Comparison of ENCODE assay signal across 8 cellular contexts in the genomic region with DNA sequence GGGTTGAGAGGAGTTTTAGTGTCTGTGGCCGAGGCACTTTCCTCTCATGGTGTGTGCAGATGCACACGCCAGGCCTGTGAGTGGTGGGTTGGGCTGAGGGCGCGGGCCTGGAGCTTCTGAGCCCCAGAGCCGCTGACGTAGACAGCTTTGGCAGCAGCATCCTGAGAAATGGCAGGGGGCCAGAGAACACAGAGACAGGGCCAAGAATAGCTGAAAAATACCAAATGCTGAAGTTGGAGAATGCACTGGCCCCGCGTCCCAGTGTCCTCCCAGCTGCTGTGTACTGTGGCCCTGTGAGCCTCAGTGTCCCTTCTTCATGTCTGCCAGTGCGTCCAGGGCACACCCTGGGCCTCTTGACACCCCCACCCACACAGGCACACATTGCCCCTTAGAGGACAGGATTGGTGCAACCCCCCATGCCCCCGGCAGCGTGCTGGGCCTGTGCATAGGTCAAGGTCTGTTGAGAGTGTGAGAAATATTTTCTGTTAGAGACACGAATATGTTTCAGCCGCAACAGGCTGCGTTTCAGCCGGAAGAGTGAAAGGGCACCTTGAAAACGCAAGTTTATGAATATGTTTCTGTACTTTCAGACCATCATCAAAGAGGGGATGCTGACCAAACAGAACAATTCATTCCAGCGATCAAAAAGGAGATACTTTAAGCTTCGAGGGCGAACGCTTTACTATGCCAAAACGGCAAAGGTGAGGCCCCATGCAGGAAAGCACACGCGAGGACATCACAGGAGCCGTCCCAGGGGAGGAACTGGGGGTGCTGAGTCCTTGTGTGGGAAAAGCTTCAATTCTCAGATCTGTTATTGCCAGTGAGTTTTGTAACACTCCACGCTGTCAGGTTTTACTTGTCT. TPM values are rescaled to one million over a fixed set of nuclear protein-coding genes. Genes with fewer than 3 reads are reported as not detected.
A peak's percentile ranks its signal among the peaks of the same experiment; 100 is the strongest.
DNase-seq lines count a peak whose midpoint lies in the region; ATAC-seq, FAIRE-seq and TF ChIP-seq lines count a peak whose summit lies in the region.

No MANE protein-coding gene starts in this region.

- TF ChIP-seq RAD21 in A549 (conservative IDR thresholded peaks at IDR 0.05 in 1 of 2, IDR thresholded peaks at IDR 0.05 in 1 of 2) = no peak

- no peaks in the 10 kb centered on the region for H3K27me3 ChIP-seq in muscle layer of duodenum (ENCODE audit: low read depth, low read length)
- no peaks in the 10 kb centered on the region for H3K27me3 ChIP-seq in PC-3 (ENCODE audit: low read length)

- intact Hi-C loops in PC-3 (cut with micrococcal nuclease) = no loop called here

- peak; percentile 65 to 78 for ATAC-seq in A549
- ATAC-seq in effector memory CD8-positive, alpha-beta T cell (replicated peaks) = no peak
- no peak for ATAC-seq in HG03139 (IDR thresholded peaks at IDR 0.05; ENCODE audit: unreplicated experiment)
- no peak for ATAC-seq in PC-3

- H3K36me3 ChIP-seq in muscle layer of duodenum (ENCODE audit: control insufficient read depth in 1 of 2, insufficient read depth in 2 of 2, low read length in 2 of 2) (no peaks in the 10 kb centered on the region), PC-3 (ENCODE audit: low read depth, low read length) (peaks cover 3% of the 10 kb centered on the region; the same call in 1 of the 2 replicates)

- H3K27ac Mint-ChIP-seq in effector memory CD8-positive, alpha-beta T cell = peak overlapping the region; percentile 85 to 93

- WGBS in A549 (ENCODE audit: missing lambda C conversion rate) = 46% methylated on average over 23 of the region's 25 CpGs

- H4K20me1 ChIP-seq in PC-3 (ENCODE audit: low read length) = no peaks in the 10 kb centered on the region

- peaks cover 74% of the 10 kb centered on the region for H3K4me1 ChIP-seq in A549
- peaks cover 5 to 42% of the 10 kb centered on the region in 2 donors for H3K4me1 ChIP-seq in muscle layer of duodenum (ENCODE audit: control insufficient read depth in 1 of 2, insufficient read depth in 2 of 2, low read length in 2 of 2)
- H3K4me1 ChIP-seq in PC-3 (ENCODE audit: insufficient read depth, low read length) = peaks cover 30% of the 10 kb centered on the region

- H2AFZ ChIP-seq in PC-3 (ENCODE audit: low read length) = no peak overlapping the region

- FAIRE-seq in A549 (lab: Jason Lieb, UNC) = no peak

- POLR2A ChIA-PET in A549 (lab: Yijun Ruan, JAX) (interaction anchor here (0.8 kb wide), 1 partner anchor 31 kb away, joined by 6 read pairs; no protein-coding TSS in a partner anchor), PC-3 (lab: Charles Lee; ENCODE audit: unreplicated experiment) (no interaction called here)

- TF ChIP-seq EP300 in A549 (IDR thresholded peaks at IDR 0.05) = peak; percentile 24 to 32; a peak in 2 of 5 replicates

- H3K79me2 ChIP-seq in PC-3 (ENCODE audit: low read length) = peaks cover 54% of the 10 kb centered on the region

- H3K4me2 ChIP-seq in A549 (peak overlapping the region; percentile 73), PC-3 (ENCODE audit: low read length) (no peak overlapping the region)

- H3K4me3 Mint-ChIP-seq in effector memory CD8-positive, alpha-beta T cell = peak overlapping the region; percentile 77 to 81

- no peaks in the 10 kb centered on the region for H3K27me3 Mint-ChIP-seq in effector memory CD8-positive, alpha-beta T cell

- no peaks in the 10 kb centered on the region for H3F3A ChIP-seq in PC-3 (ENCODE audit: low read length, unreplicated experiment)

- peaks cover 43% of the 10 kb centered on the region for H3K36me3 Mint-ChIP-seq in effector memory CD8-positive, alpha-beta T cell (ENCODE audit: insufficient read depth)

- no peaks in the 10 kb centered on the region for H3K9me3 Mint-ChIP-seq in effector memory CD8-positive, alpha-beta T cell

- H3K9me2 ChIP-seq in PC-3 (replicated peaks; ENCODE audit: low read length) = no peaks in the 10 kb centered on the region

- no TSS peak for BruUV-seq in PC-3 (replicated peaks; lab: Mats Ljungman, UMichigan)

- H3K27ac ChIP-seq in A549 (peak overlapping the region; percentile 86 to 92), muscle layer of duodenum (ENCODE audit: low read length) (peak overlapping the region; percentile 86), PC-3 (ENCODE audit: low read length) (no peak overlapping the region)

- DNase-seq in A549 (ENCODE audit: low read depth in 1 of 2, low spot score in 1 of 2) = peak; percentile 66 to 88
- peak; percentile 69 for DNase-seq in NCI-H1105 (lab: John Stamatoyannopoulos, UW)
- DNase-seq in effector memory CD8-positive, alpha-beta T cell = no peak
- no peak for DNase-seq in NCI-H146 treated with DMSO at 0.1 percent for 48 hours (lab: John Stamatoyannopoulos, UW; ENCODE audit: unreplicated experiment)
- DNase-seq in PC-3 = no peak
- DNase-seq in activated CD4-positive, alpha-beta T cell treated with anti-CD3 and anti-CD28 coated beads for 48 hours = no peak

- CTCF ChIA-PET in A549 (lab: Yijun Ruan, JAX) = interaction anchor here (0.9 to 2.8 kb wide), 7 partner anchors 13 to 123 kb away, joined by 3 to 16 read pairs (median 3); no protein-coding TSS in a partner anchor
- CTCF ChIA-PET in PC-3 (lab: Charles Lee) = no interaction called here

- TF ChIP-seq POLR2A in A549 (IDR thresholded peaks at IDR 0.05; ENCODE audit: low read length) = no peak

- peaks cover 46 to 47% of the 10 kb centered on the region in 2 donors for H3K4me1 Mint-ChIP-seq in effector memory CD8-positive, alpha-beta T cell (ENCODE audit: low read depth in 2 of 2)

- H3K9ac ChIP-seq in PC-3 (ENCODE audit: low read length) = no peak overlapping the region

- H3K9me3 ChIP-seq in A549 (no peaks in the 10 kb centered on the region), muscle layer of duodenum (ENCODE audit: control insufficient read depth in 1 of 2, low read length in 2 of 2) (no peaks in the 10 kb centered on the region), PC-3 (ENCODE audit: low read length) (no peaks in the 10 kb centered on the region)

- TF ChIP-seq CTCF in A549 (IDR thresholded peaks at IDR 0.05) (no peak), PC-3 (conservative IDR thresholded peaks at IDR 0.05; ENCODE audit: low read depth, low read length) (no peak)

- H3K4me3 ChIP-seq in A549 = peak overlapping the region; percentile 10; the same call in 2 of the 3 replicates
- H3K4me3 ChIP-seq in muscle layer of duodenum (ENCODE audit: low read depth in 1 of 2, low read length in 2 of 2) = peak overlapping the region; percentile 24 to 50
- no peak overlapping the region for H3K4me3 ChIP-seq in PC-3 (ENCODE audit: low read length)

TF ChIP-seq in A549, 52 proteins besides CTCF, POLR2A, EP300 and RAD21 (continues in another document):
- TF ChIP-seq HDAC2 (IDR thresholded peaks at IDR 0.05) (no peak), ZFP36 (IDR thresholded peaks at IDR 0.05; ENCODE audit: borderline replicate concordance, partially characterized antibody) (no peak), CHD4 (IDR thresholded peaks at IDR 0.05; ENCODE audit: borderline replicate concordance) (no peak), MAZ (IDR thresholded peaks at IDR 0.05; ENCODE audit: borderline replicate concordance, low read depth, low read length) (no peak), BHLHE40 (IDR thresholded peaks at IDR 0.05; ENCODE audit: low read depth, low read length) (0 out of 2 replicates have a peak, but pooled peaks have one; percentile 10), HOXB13 (CRISPR knock-in tag; IDR thresholded peaks at IDR 0.05; ENCODE audit: low read depth) (0 out of 2 replicates have a peak, but pooled peaks have one; percentile 30), JUN (IDR thresholded peaks at IDR 0.05) (peak in 1 of 2 experiments; percentile 47; a peak in 2 of 5 replicates), HOXB5 (CRISPR knock-in tag; IDR thresholded peaks at IDR 0.05) (peak; percentile 79), FOXS1 (CRISPR knock-in tag; IDR thresholded peaks at IDR 0.05) (peak; percentile 68; the same call in 1 of the 2 replicates), MAFK (IDR thresholded peaks at IDR 0.05; ENCODE audit: partially characterized antibody) (peak; percentile 59), CBX8 (IDR thresholded peaks at IDR 0.05) (no peak)
- TF ChIP-seq, protein P1, sequence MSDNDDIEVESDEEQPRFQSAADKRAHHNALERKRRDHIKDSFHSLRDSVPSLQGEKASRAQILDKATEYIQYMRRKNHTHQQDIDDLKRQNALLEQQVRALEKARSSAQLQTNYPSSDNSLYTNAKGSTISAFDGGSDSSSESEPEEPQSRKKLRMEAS (IDR thresholded peaks at IDR 0.05) = peak; percentile 50; the same call in 1 of the 2 replicates
- TF ChIP-seq, protein P2, sequence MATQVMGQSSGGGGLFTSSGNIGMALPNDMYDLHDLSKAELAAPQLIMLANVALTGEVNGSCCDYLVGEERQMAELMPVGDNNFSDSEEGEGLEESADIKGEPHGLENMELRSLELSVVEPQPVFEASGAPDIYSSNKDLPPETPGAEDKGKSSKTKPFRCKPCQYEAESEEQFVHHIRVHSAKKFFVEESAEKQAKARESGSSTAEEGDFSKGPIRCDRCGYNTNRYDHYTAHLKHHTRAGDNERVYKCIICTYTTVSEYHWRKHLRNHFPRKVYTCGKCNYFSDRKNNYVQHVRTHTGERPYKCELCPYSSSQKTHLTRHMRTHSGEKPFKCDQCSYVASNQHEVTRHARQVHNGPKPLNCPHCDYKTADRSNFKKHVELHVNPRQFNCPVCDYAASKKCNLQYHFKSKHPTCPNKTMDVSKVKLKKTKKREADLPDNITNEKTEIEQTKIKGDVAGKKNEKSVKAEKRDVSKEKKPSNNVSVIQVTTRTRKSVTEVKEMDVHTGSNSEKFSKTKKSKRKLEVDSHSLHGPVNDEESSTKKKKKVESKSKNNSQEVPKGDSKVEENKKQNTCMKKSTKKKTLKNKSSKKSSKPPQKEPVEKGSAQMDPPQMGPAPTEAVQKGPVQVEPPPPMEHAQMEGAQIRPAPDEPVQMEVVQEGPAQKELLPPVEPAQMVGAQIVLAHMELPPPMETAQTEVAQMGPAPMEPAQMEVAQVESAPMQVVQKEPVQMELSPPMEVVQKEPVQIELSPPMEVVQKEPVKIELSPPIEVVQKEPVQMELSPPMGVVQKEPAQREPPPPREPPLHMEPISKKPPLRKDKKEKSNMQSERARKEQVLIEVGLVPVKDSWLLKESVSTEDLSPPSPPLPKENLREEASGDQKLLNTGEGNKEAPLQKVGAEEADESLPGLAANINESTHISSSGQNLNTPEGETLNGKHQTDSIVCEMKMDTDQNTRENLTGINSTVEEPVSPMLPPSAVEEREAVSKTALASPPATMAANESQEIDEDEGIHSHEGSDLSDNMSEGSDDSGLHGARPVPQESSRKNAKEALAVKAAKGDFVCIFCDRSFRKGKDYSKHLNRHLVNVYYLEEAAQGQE (IDR thresholded peaks at IDR 0.05) = no peak

RNA-seq across cellular contexts. Expression of a gene that starts 33.6 kb away (rescaled TPM):
- polyA plus RNA-seq in A549 (2011; rRNA removed) (68.8 and 79.0 TPM in 2 replicates), A549 (2017; fragmentation: RNase III; extraction: RNeasy Plus Mini Kit Qiagen cat#74134 plus additional on column Dnase treatment) (98.1 to 99.6 TPM (median 99.1 TPM) in 3 replicates)
- polyA plus RNA-seq in A549 (2012; cell fraction: cytosol; rRNA removed) = 74.5 and 83.0 TPM in 2 replicates
- 371 and 389 TPM in 2 replicates for polyA plus RNA-seq in A549 (2012; cell fraction: nucleus; rRNA removed)
- 118 and 170 TPM in 2 replicates for polyA minus RNA-seq in A549 (2011; rRNA and poly(A)+ RNA removed)
- total RNA-seq in PC-3 (2014; rRNA removed) = 23.3 and 36.2 TPM in 2 replicates

Comparison
In these comparisons a context has a peak if more than half of its experiments do, and no peak if none do; other contexts are left out.
1. ATAC-seq: peak in A549 (2 of 2); none in effector memory CD8-positive, alpha-beta T cell (single experiment), HG03139 (single experiment) and PC-3 (single experiment).
2. DNase-seq: peak in A549 (2 of 2) and NCI-H1105 (single experiment); none in effector memory CD8-positive, alpha-beta T cell (0 of 3), NCI-H146 treated with DMSO at 0.1 percent for 48 hours (single experiment), PC-3 (single experiment) and activated CD4-positive, alpha-beta T cell treated with anti-CD3 and anti-CD28 coated beads for 48 hours (single experiment).